18 cellular contexts compared by ENCODE assay signal in genomic region chr6:32774428-32774827, GRCh38. TPM values are rescaled to one million over a fixed set of nuclear protein-coding genes. Genes with fewer than 3 reads are reported as not detected.
"Had no signal": no experiment of that assay in that cellular context is flagged by ENCODE, and none has a peak within 500 bp of the region (broad histone marks: within the 10 kb centered on the region; RNA-seq: fewer than 3 reads in every experiment).

No MANE protein-coding gene starts in this region.

- DNase-seq: activated effector memory CD4-positive, alpha-beta T cell treated with Interleukin-2 at 50 U/mL for 16 hours; activated naive CD4-positive, alpha-beta T cell treated with anti-CD3 and anti-CD28 coated beads, Interleukin-2, amount 50 U/mL, for 16 hours; hippocampal formation; right cardiac atrium; stimulated activated CD4-positive, alpha-beta T cell treated with anti-CD3 and anti-CD28 coated beads, Interleukin-15, amount 100 ng/mL, for 24 hours; stimulated activated CD4-positive, alpha-beta T cell treated with anti-CD3 and anti-CD28 coated beads, Interleukin-4, amount 100 ng/mL, for 24 hours; trophoblast cell had no signal

- H3K9me3 Mint-ChIP-seq: stimulated activated naive CD8-positive, alpha-beta T cell treated with anti-CD3 and anti-CD28 coated beads, Interleukin-15, Interleukin-2, amounts not matched to agents 100 ng/mL and 50 ng/mL, for 24 hours; T-helper 2 cell treated with Interferon-gamma antibody and Interleukin-4, amounts not matched to agents 5 μg/mL and 100 μg/mL, for 36 hours had no signal

- H3K27me3 ChIP-seq: cardiac muscle cell had no signal

- H3K27ac ChIP-seq: cardiac muscle cell, prostate gland, suprapubic skin had no signal

- H3K4me1 ChIP-seq: prostate gland, suprapubic skin had no signal

- H3K27ac Mint-ChIP-seq: stimulated activated naive CD8-positive, alpha-beta T cell treated with anti-CD3 and anti-CD28 coated beads, Interleukin-15, Interleukin-2, amounts not matched to agents 100 ng/mL and 50 ng/mL, for 24 hours; T-helper 2 cell treated with Interferon-gamma antibody and Interleukin-4, amounts not matched to agents 5 μg/mL and 100 μg/mL, for 36 hours had no signal

- H3K4me1 Mint-ChIP-seq: neural crest cell had no signal

- H3K9me3 ChIP-seq: prostate gland, suprapubic skin had no signal

- H3K36me3 ChIP-seq: cardiac muscle cell, prostate gland, suprapubic skin had no signal

- H3K4me3 Mint-ChIP-seq: neural crest cell; stimulated activated naive CD8-positive, alpha-beta T cell treated with anti-CD3 and anti-CD28 coated beads, Interleukin-15, Interleukin-2, amounts not matched to agents 100 ng/mL and 50 ng/mL, for 24 hours; T-helper 2 cell treated with Interferon-gamma antibody and Interleukin-4, amounts not matched to agents 5 μg/mL and 100 μg/mL, for 36 hours had no signal

- H3K4me3 ChIP-seq: cardiac muscle cell, prostate gland, skin epidermis, suprapubic skin had no signal

- ATAC-seq: right cardiac atrium had no signal

RNA-seq across cellular contexts. Expression of gene HLA-DQB2, which starts 11.1 kb away (rescaled TPM):
- total RNA-seq: cardiac muscle cell, kidney epithelial cell, myocyte, neural crest cell, osteoblast had no signal
- polyA plus RNA-seq: adipose tissue, cardiac muscle cell, right cardiac atrium had no signal

RNA-seq across cellular contexts. Expression of gene HLA-DQA2, which starts 33.2 kb away (rescaled TPM):
- total RNA-seq: cardiac muscle cell, kidney epithelial cell, myocyte, neural crest cell, osteoblast had no signal
- polyA plus RNA-seq: adipose tissue, cardiac muscle cell, right cardiac atrium had no signal

RNA-seq across cellular contexts. Expression of gene HLA-DOB, which starts 42.4 kb away (rescaled TPM):
- total RNA-seq: cardiac muscle cell, kidney epithelial cell, myocyte had no signal
- polyA plus RNA-seq: cardiac muscle cell had no signal
